8 cellular contexts compared by ENCODE assay signal in the genomic region with DNA sequence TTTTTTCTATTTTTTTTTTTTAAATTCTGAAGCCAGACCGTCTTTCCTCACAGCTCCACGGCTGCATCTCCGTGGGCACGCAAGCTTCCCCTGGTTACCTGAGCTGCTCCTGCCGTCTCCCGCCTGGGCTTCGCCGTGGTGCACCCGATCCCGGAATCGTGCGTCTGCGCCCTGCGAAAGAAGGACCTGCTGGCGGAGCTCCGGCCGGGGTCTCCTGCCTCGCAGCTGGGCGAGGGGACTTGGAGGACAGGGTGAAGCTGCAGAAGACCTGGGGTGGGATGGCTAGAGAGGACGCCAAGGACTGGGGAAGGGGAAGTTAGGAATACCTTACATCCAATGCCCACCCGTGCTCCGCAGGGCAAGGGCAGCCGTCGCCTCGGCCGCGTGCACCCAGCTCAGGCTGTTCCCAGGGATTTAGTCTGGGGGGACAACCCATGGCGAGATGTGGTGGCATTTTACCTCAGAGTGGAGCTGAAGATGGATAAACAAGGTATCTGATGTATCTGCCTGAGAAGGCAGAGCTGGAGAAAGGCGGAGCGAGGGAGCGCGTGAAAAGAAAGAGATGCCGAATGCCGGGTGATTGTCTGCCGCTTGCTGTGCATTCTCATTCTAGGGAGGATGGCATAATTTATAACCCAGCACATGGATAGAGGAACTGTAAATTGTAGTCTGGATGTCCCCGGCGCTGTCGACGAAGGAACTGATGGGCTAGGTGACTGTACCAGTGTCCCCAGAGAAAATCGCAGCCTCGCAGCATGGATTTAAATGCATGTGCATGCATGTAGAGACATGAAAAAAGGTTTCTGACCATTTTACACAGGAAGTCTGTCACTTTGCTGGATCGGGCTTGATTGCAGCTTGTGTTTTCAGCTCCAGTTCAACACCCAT.
DNase-seq lines count a peak whose midpoint lies in the region; ATAC-seq lines count a peak whose summit lies in the region.

No MANE protein-coding gene starts in this region.

- ATAC-seq in GM18858 (IDR thresholded peaks at IDR 0.05; ENCODE audit: unreplicated experiment) (no peak), HG02642 (IDR thresholded peaks at IDR 0.05; ENCODE audit: poor library complexity, unreplicated experiment) (no peak)

- POLR2A ChIA-PET in activated CD4-positive, alpha-beta T cell treated with anti-CD3 and anti-CD28 coated beads, Interleukin-2, amount 10 ng/mL, durations not matched to agents 7 days and 5 days (lab: Charles Lee) = no interaction called here

- H3K4me3 Mint-ChIP-seq in activated CD4-positive, alpha-beta T cell treated with anti-CD3 and anti-CD28 coated beads, Interleukin-2, amount 10 ng/mL, durations not matched to agents 7 days and 5 days = peak overlapping the region; percentile 65
- peak overlapping the region; percentile 73 for H3K4me3 Mint-ChIP-seq in activated naive CD8-positive, alpha-beta T cell treated with anti-CD3 and anti-CD28 coated beads for 36 hours

- DNase-seq in activated CD4-positive, alpha-beta T cell treated with anti-CD3 and anti-CD28 coated beads, Interleukin-2, amount 10 ng/mL, durations not matched to agents 7 days and 5 days = peak; percentile 33
- no peak for DNase-seq in activated CD4-positive, alpha-beta T cell treated with anti-CD3 and anti-CD28 coated beads, Interleukin-2, amount 50 U/mL, for 48 hours
- DNase-seq in activated naive CD8-positive, alpha-beta T cell treated with anti-CD3 and anti-CD28 coated beads for 36 hours = no peak
- DNase-seq in left kidney (ENCODE audit: low read depth, low spot score) (peak; percentile 75), NCI-H2107 treated with DMSO at 0.1 percent for 48 hours (lab: John Stamatoyannopoulos, UW; ENCODE audit: unreplicated experiment) (no peak)

- no peaks in the 10 kb centered on the region for H3K9me3 Mint-ChIP-seq in activated CD4-positive, alpha-beta T cell treated with anti-CD3 and anti-CD28 coated beads, Interleukin-2, amount 10 ng/mL, durations not matched to agents 7 days and 5 days
- no peaks in the 10 kb centered on the region for H3K9me3 Mint-ChIP-seq in activated naive CD8-positive, alpha-beta T cell treated with anti-CD3 and anti-CD28 coated beads for 36 hours

- H3K4me1 Mint-ChIP-seq in activated CD4-positive, alpha-beta T cell treated with anti-CD3 and anti-CD28 coated beads, Interleukin-2, amount 10 ng/mL, durations not matched to agents 7 days and 5 days = peaks cover 31% of the 10 kb centered on the region
- H3K4me1 Mint-ChIP-seq in activated naive CD8-positive, alpha-beta T cell treated with anti-CD3 and anti-CD28 coated beads for 36 hours = peaks cover 29% of the 10 kb centered on the region

- CTCF ChIA-PET in activated CD4-positive, alpha-beta T cell treated with anti-CD3 and anti-CD28 coated beads, Interleukin-2, amount 10 ng/mL, durations not matched to agents 7 days and 5 days (lab: Charles Lee) = interaction anchor here (0.7 to 1.5 kb wide), 4 partner anchors 9 to 879 kb away, joined by 4 to 5 read pairs (median 4); no protein-coding TSS in a partner anchor

- peak overlapping the region; percentile 48 for H3K27ac ChIP-seq in temporal lobe (ENCODE audit: low read depth, low read length)

- H3K27ac Mint-ChIP-seq in activated CD4-positive, alpha-beta T cell treated with anti-CD3 and anti-CD28 coated beads, Interleukin-2, amount 10 ng/mL, durations not matched to agents 7 days and 5 days = peak overlapping the region; percentile 65
- H3K27ac Mint-ChIP-seq in activated naive CD8-positive, alpha-beta T cell treated with anti-CD3 and anti-CD28 coated beads for 36 hours = no peak overlapping the region

- H3K27me3 Mint-ChIP-seq in activated CD4-positive, alpha-beta T cell treated with anti-CD3 and anti-CD28 coated beads, Interleukin-2, amount 10 ng/mL, durations not matched to agents 7 days and 5 days = peaks cover 42% of the 10 kb centered on the region
- H3K27me3 Mint-ChIP-seq in activated naive CD8-positive, alpha-beta T cell treated with anti-CD3 and anti-CD28 coated beads for 36 hours = peaks cover 66% of the 10 kb centered on the region

- peaks cover 1% of the 10 kb centered on the region for H3K36me3 Mint-ChIP-seq in activated CD4-positive, alpha-beta T cell treated with anti-CD3 and anti-CD28 coated beads, Interleukin-2, amount 10 ng/mL, durations not matched to agents 7 days and 5 days (ENCODE audit: low read depth)
- no peaks in the 10 kb centered on the region for H3K36me3 Mint-ChIP-seq in activated naive CD8-positive, alpha-beta T cell treated with anti-CD3 and anti-CD28 coated beads for 36 hours

Comparison
In these comparisons a context has a peak if more than half of its experiments do, and no peak if none do; other contexts are left out.
1. DNase-seq: peak in activated CD4-positive, alpha-beta T cell treated with anti-CD3 and anti-CD28 coated beads, Interleukin-2, amount 10 ng/mL, durations not matched to agents 7 days and 5 days (single experiment) and left kidney (single experiment); none in activated CD4-positive, alpha-beta T cell treated with anti-CD3 and anti-CD28 coated beads, Interleukin-2, amount 50 U/mL, for 48 hours (0 of 2), activated naive CD8-positive, alpha-beta T cell treated with anti-CD3 and anti-CD28 coated beads for 36 hours (single experiment) and NCI-H2107 treated with DMSO at 0.1 percent for 48 hours (single experiment).